In the genomic region with DNA sequence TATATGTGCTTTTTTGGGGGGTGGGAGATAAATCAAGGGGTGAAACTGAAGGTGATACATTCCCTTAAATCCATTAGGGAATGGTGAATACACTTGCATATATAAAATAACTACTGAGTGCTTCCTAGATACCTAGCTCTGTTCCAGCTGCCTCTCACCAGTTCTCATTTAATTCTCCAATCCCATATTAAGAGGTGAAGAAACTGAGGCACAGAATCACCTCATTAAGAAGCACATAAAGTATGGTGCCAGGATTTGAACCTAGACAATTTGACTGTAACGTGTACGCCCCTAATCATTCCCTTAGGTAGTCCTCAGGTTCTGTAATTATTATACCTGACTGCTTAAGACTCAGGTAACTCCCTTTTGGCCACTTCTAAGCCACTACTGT, we compare ENCODE assay signal across 8 cellular contexts. TPM values are rescaled to one million over a fixed set of nuclear protein-coding genes. Genes with fewer than 3 reads are reported as not detected.
DNase-seq lines count a peak whose midpoint lies in the region; ATAC-seq and TF ChIP-seq lines count a peak whose summit lies in the region.

No MANE protein-coding gene starts in this region.

- H3K9ac ChIP-seq in Loucy (ENCODE audit: low read depth, low read length, poor library complexity, severe bottlenecking), result peak overlapping the region; percentile 97

- no peak overlapping the region; the same call in 1 of the 2 replicates for H2AFZ ChIP-seq in Loucy (ENCODE audit: low read length)

- H3F3A ChIP-seq in Loucy (ENCODE audit: low read depth), result no peaks in the 10 kb centered on the region

- H3K27ac ChIP-seq in coronary artery, result peak overlapping the region; percentile 97

- H3K79me2 ChIP-seq in Loucy (ENCODE audit: insufficient read depth, low read length), result peaks cover 20% of the 10 kb centered on the region

- no peaks in the 10 kb centered on the region for H4K20me1 ChIP-seq in Loucy (ENCODE audit: insufficient read depth, low read length, poor library complexity, severe bottlenecking)

- no peak for ATAC-seq in natural killer cell treated with Interleukin-12 subunit alpha and Interleukin-12 subunit beta and Interleukin-15 and Interleukin-18, amount 100 ng/mL, for 72 hours
- ATAC-seq in HG03097 (IDR thresholded peaks at IDR 0.05; ENCODE audit: low FRiP score, unreplicated experiment), result no peak
- ATAC-seq in HG03565 (IDR thresholded peaks at IDR 0.05; ENCODE audit: unreplicated experiment), result no peak

- H3K4me2 ChIP-seq in Loucy (ENCODE audit: low read depth, low read length, poor library complexity, severe bottlenecking), result peak overlapping the region; percentile 84

- H3K9me3 ChIP-seq in BE2C, result no peaks in the 10 kb centered on the region
- no peaks in the 10 kb centered on the region for H3K9me3 ChIP-seq in Loucy (ENCODE audit: insufficient read depth, low read depth, low read length)

- H3K4me3 ChIP-seq in BE2C (ENCODE audit: low read depth, low read length) (peak overlapping the region; percentile 83), Loucy (ENCODE audit: low read length, poor library complexity, severe bottlenecking) (peak overlapping the region; percentile 90), coronary artery (peak overlapping the region; percentile 80)

- H3K9me2 ChIP-seq in Loucy (replicated peaks; ENCODE audit: low read depth, low read length), result no peaks in the 10 kb centered on the region

- H3K36me3 ChIP-seq in BE2C (no peaks in the 10 kb centered on the region), Loucy (ENCODE audit: insufficient read depth, low read length) (no peaks in the 10 kb centered on the region)

- H3K4me1 ChIP-seq in BE2C, result peaks cover 5% of the 10 kb centered on the region
- H3K4me1 ChIP-seq in Loucy (ENCODE audit: insufficient read depth, low read length, poor library complexity, severe bottlenecking), result peaks cover 21% of the 10 kb centered on the region

- no peaks in the 10 kb centered on the region for H3K36me3 Mint-ChIP-seq in natural killer cell treated with Interleukin-12 subunit alpha and Interleukin-12 subunit beta and Interleukin-15 and Interleukin-18, amount 100 ng/mL, for 72 hours

- H3K27ac Mint-ChIP-seq in natural killer cell treated with Interleukin-12 subunit alpha and Interleukin-12 subunit beta and Interleukin-15 and Interleukin-18, amount 100 ng/mL, for 72 hours, result peak overlapping the region; percentile 94 to 99

- H3K9me3 Mint-ChIP-seq in natural killer cell treated with Interleukin-12 subunit alpha and Interleukin-12 subunit beta and Interleukin-15 and Interleukin-18, amount 100 ng/mL, for 72 hours, result no peaks in the 10 kb centered on the region

- no peak for DNase-seq in BE2C
- no peak for DNase-seq in coronary artery (ENCODE audit: low spot score)
- no peak for DNase-seq in natural killer cell treated with Interleukin-12 subunit alpha and Interleukin-12 subunit beta and Interleukin-15 and Interleukin-18, amount 100 ng/mL, for 72 hours (ENCODE audit: low spot score)
- DNase-seq in G401 (ENCODE audit: low spot score), result no peak
- no peak for DNase-seq in activated gamma-delta T cell treated with Interleukin-2 at 50 U/mL for 16 hours

- H3K4me3 Mint-ChIP-seq in natural killer cell treated with Interleukin-12 subunit alpha and Interleukin-12 subunit beta and Interleukin-15 and Interleukin-18, amount 100 ng/mL, for 72 hours, result peak overlapping the region; percentile 84

- H3K27me3 Mint-ChIP-seq in natural killer cell treated with Interleukin-12 subunit alpha and Interleukin-12 subunit beta and Interleukin-15 and Interleukin-18, amount 100 ng/mL, for 72 hours, result peaks cover 0 to 3% of the 10 kb centered on the region in 2 donors

- no peak for TF ChIP-seq CTCF in BE2C (IDR thresholded peaks at IDR 0.05; ENCODE audit: low read depth, low read length)
- no peak for TF ChIP-seq CTCF in Loucy (conservative IDR thresholded peaks at IDR 0.05; ENCODE audit: low read length)
- TF ChIP-seq CTCF in coronary artery (IDR thresholded peaks at IDR 0.05), result no peak

- no peaks in the 10 kb centered on the region for H3K27me3 ChIP-seq in BE2C
- no peaks in the 10 kb centered on the region for H3K27me3 ChIP-seq in Loucy (ENCODE audit: insufficient read depth, low read length, poor library complexity, severe bottlenecking)

- H3K4me1 Mint-ChIP-seq in natural killer cell treated with Interleukin-12 subunit alpha and Interleukin-12 subunit beta and Interleukin-15 and Interleukin-18, amount 100 ng/mL, for 72 hours (ENCODE audit: low read depth in 2 of 2), result peaks cover 25 to 26% of the 10 kb centered on the region in 2 donors

- in situ Hi-C loops in G401 (cut with HindIII; ENCODE audit: low sequenced_read_pairs), result no loop called here

RNA-seq across cellular contexts. Expression of a gene that starts 1.5 kb away (rescaled TPM):
- polyA plus RNA-seq in BE2C (2012; ENCODE audit: insufficient read depth, insufficient read length, low read depth), result 2.5 TPM
- total RNA-seq in natural killer cell treated with Interleukin-12 subunit alpha and Interleukin-12 subunit beta and Interleukin-15 and Interleukin-18, amount 100 ng/mL, for 72 hours, result 10 to 100 TPM; 12.1 to 12.5 TPM
- 16.6 and 17.7 TPM in 2 replicates for total RNA-seq in G401 (2014; rRNA removed; shearing (Covaris generic))

RNA-seq across cellular contexts. Expression of a gene that starts 34.8 kb away (rescaled TPM):
- not detected for polyA plus RNA-seq in BE2C (2012; ENCODE audit: insufficient read depth, insufficient read length, low read depth)
- not detected for total RNA-seq in natural killer cell treated with Interleukin-12 subunit alpha and Interleukin-12 subunit beta and Interleukin-15 and Interleukin-18, amount 100 ng/mL, for 72 hours
- 0.03 and 0.06 TPM in 2 replicates for total RNA-seq in G401 (2014; rRNA removed; shearing (Covaris generic))
